Comparison of ENCODE assay signal across 1 cellular context in genomic region chr10:10685566-10685965, GRCh38.
TF ChIP-seq lines count a peak whose summit lies in the region.

No MANE protein-coding gene starts in this region.

TF ChIP-seq in SK-N-SH, 30 proteins besides CTCF, POLR2A, EP300 and RAD21 (continued from another document):
- TF ChIP-seq USF2 (IDR thresholded peaks at IDR 0.05; ENCODE audit: borderline replicate concordance, low read depth, low read length) (no peak), SIN3A (IDR thresholded peaks at IDR 0.05; ENCODE audit: borderline replicate concordance, low read depth, low read length) (no peak), GATA2 (CRISPR knock-in tag; IDR thresholded peaks at IDR 0.05) (no peak), JUND (IDR thresholded peaks at IDR 0.05) (no peak), MXI1 (IDR thresholded peaks at IDR 0.05; ENCODE audit: low read depth, low read length) (no peak), CHD2 (IDR thresholded peaks at IDR 0.05; ENCODE audit: low read length, partially characterized antibody) (no peak), MEF2A (IDR thresholded peaks at IDR 0.05; ENCODE audit: borderline replicate concordance, low read depth) (no peak), POLR2AphosphoS5 (IDR thresholded peaks at IDR 0.05; ENCODE audit: low read depth, low read length) (no peak), TAF1 (IDR thresholded peaks at IDR 0.05; ENCODE audit: borderline replicate concordance, low read depth, low read length) (no peak), SMC3 (IDR thresholded peaks at IDR 0.05; ENCODE audit: low read depth, low read length) (no peak)
- TF ChIP-seq, protein P1, sequence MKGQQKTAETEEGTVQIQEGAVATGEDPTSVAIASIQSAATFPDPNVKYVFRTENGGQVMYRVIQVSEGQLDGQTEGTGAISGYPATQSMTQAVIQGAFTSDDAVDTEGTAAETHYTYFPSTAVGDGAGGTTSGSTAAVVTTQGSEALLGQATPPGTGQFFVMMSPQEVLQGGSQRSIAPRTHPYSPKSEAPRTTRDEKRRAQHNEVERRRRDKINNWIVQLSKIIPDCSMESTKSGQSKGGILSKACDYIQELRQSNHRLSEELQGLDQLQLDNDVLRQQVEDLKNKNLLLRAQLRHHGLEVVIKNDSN (IDR thresholded peaks at IDR 0.05; ENCODE audit: borderline replicate concordance, low read depth): no peak
